Comparison of ENCODE assay signal across 28 cellular contexts in genomic region chr5:68444833-68445232, GRCh38.
DNase-seq lines count a peak whose midpoint lies in the region; ATAC-seq, FAIRE-seq and TF ChIP-seq lines count a peak whose summit lies in the region.
"Had no signal": no experiment of that assay in that cellular context is flagged by ENCODE, and none has a peak within 500 bp of the region (broad histone marks: within the 10 kb centered on the region; RNA-seq: fewer than 3 reads in every experiment).

No MANE protein-coding gene starts in this region.

- H3K79me1 ChIP-seq in mesenchymal stem cell (replicated peaks; ENCODE audit: low read length, poor library complexity, severe bottlenecking): no peaks in the 10 kb centered on the region

- intact Hi-C loops in mucosa of descending colon (cut with DNase I, micrococcal nuclease) (no loop called here), esophagus muscularis mucosa (cut with DNase I) (no loop called here)

- H3K9me3 ChIP-seq in adipocyte (ENCODE audit: control insufficient read depth, low read length) (no peaks in the 10 kb centered on the region), mucosa of descending colon (no peaks in the 10 kb centered on the region), small intestine (ENCODE audit: control insufficient read depth, low read depth) (no peaks in the 10 kb centered on the region), mesenchymal stem cell (ENCODE audit: control insufficient read depth, low read length) (no peaks in the 10 kb centered on the region), esophagus muscularis mucosa (no peaks in the 10 kb centered on the region)
- H3K9me3 ChIP-seq: adrenal gland, BLaER1, gastroesophageal sphincter, psoas muscle, thoracic aorta, vagina had no signal

- H2AFZ ChIP-seq in mesenchymal stem cell (ENCODE audit: low read depth, low read length): no peak overlapping the region

- no peak for TF ChIP-seq EP300 in esophagus muscularis mucosa (IDR thresholded peaks at IDR 0.05)

- peak; percentile 13 for FAIRE-seq in GM12891 (lab: Jason Lieb, UNC)
- FAIRE-seq in small intestine (lab: Jason Lieb, UNC): no peak

- H2BK12ac ChIP-seq in mesenchymal stem cell (ENCODE audit: low read length in 2 of 2): no peak overlapping the region

- no peak overlapping the region for H2BK5ac ChIP-seq in mesenchymal stem cell (ENCODE audit: low read depth, low read length, poor library complexity, severe bottlenecking)

- no peak overlapping the region for H3K23ac ChIP-seq in mesenchymal stem cell (ENCODE audit: low read length in 2 of 2)

- H3K9ac ChIP-seq in adipocyte (ENCODE audit: low read length) (peak overlapping the region; percentile 62), mesenchymal stem cell (ENCODE audit: low read length) (no peak overlapping the region)
- H3K9ac ChIP-seq: BLaER1 had no signal

- H3K27ac ChIP-seq in small intestine (ENCODE audit: low read depth in 1 of 2, low read length in 1 of 2): no peak overlapping the region
- H3K27ac ChIP-seq in mesenchymal stem cell (ENCODE audit: low read length, poor library complexity, severe bottlenecking): no peak overlapping the region
- H3K27ac ChIP-seq in esophagus muscularis mucosa (replicated peaks in 1 of 4): no peak overlapping the region
- H3K27ac ChIP-seq: adrenal gland, BLaER1, gastroesophageal sphincter, thoracic aorta, vagina had no signal

- no peak overlapping the region for H2BK120ac ChIP-seq in mesenchymal stem cell (ENCODE audit: low read depth, low read length)

- no peak overlapping the region for H3K4me2 ChIP-seq in mesenchymal stem cell (ENCODE audit: low read length, poor library complexity, severe bottlenecking)
- H3K4me2 ChIP-seq: BLaER1 had no signal

- H3K4ac ChIP-seq in mesenchymal stem cell (ENCODE audit: low read depth in 1 of 2, low read length in 2 of 2): peak overlapping the region in 1 of 2 experiments; percentile 47

- ATAC-seq in mucosa of descending colon: peak; percentile 51
- ATAC-seq: gastroesophageal sphincter, Panc1, psoas muscle had no signal

- H3K4me3 ChIP-seq in adipocyte (ENCODE audit: low read length) (peak overlapping the region; percentile 66), mucosa of descending colon (no peak overlapping the region), small intestine (ENCODE audit: low read depth in 1 of 2, low read length in 2 of 2) (no peak overlapping the region), mesenchymal stem cell (ENCODE audit: insufficient read depth in 1 of 2, low read depth in 1 of 2, low read length in 2 of 2) (peak overlapping the region in 1 of 2 experiments; percentile 22), esophagus muscularis mucosa (no peak overlapping the region)
- H3K4me3 ChIP-seq: adrenal gland, BLaER1, gastroesophageal sphincter, psoas muscle, thoracic aorta, vagina had no signal

- no peak overlapping the region for H2AK5ac ChIP-seq in mesenchymal stem cell (ENCODE audit: low read length, severe bottlenecking)

- H3K4me1 ChIP-seq in adipocyte (ENCODE audit: control insufficient read depth, insufficient read depth, low read length): peaks cover 66% of the 10 kb centered on the region
- no peaks in the 10 kb centered on the region for H3K4me1 ChIP-seq in mucosa of descending colon (ENCODE audit: low read depth)
- H3K4me1 ChIP-seq in small intestine (ENCODE audit: control insufficient read depth in 2 of 2, insufficient read depth in 1 of 2, low read depth in 1 of 2, low read length in 1 of 2): no peaks in the 10 kb centered on the region
- H3K4me1 ChIP-seq in mesenchymal stem cell (ENCODE audit: control insufficient read depth, insufficient read depth, low read depth, low read length): no peaks in the 10 kb centered on the region
- peaks cover 5 to 35% (median 13%) of the 10 kb centered on the region in 4 donors for H3K4me1 ChIP-seq in esophagus muscularis mucosa
- H3K4me1 ChIP-seq: BLaER1 had no signal

- H4K8ac ChIP-seq in mesenchymal stem cell (ENCODE audit: low read length): no peak overlapping the region

- TF ChIP-seq POLR2A in GM12891 (IDR thresholded peaks at IDR 0.05; ENCODE audit: low read depth, low read length) (no peak), esophagus muscularis mucosa (IDR thresholded peaks at IDR 0.05; ENCODE audit: low read depth) (no peak)

- WGBS in small intestine, 3 donors: 27 to 56% (median 46%) methylated on average over 5 of the region's 5 CpGs
- 97% methylated on average over 3 of the region's 5 CpGs for WGBS in mesenchymal stem cell
- WGBS in esophagus muscularis mucosa: 91% methylated on average over 5 of the region's 5 CpGs

- H3K18ac ChIP-seq in mesenchymal stem cell (ENCODE audit: low read depth in 1 of 2, low read length in 2 of 2): peak overlapping the region in 1 of 2 experiments; percentile 22

- no peak overlapping the region for H3K14ac ChIP-seq in mesenchymal stem cell (ENCODE audit: low read length in 2 of 2)

- no peak for TF ChIP-seq CTCF in mucosa of descending colon (IDR thresholded peaks at IDR 0.05)
- no peak for TF ChIP-seq CTCF in esophagus muscularis mucosa (IDR thresholded peaks at IDR 0.05)

- no peak overlapping the region for H4K91ac ChIP-seq in mesenchymal stem cell (ENCODE audit: low read length)

- DNase-seq in GM12891 (ENCODE audit: insufficient read length, low spot score): no peak
- no peak for DNase-seq in adipocyte (ENCODE audit: low read depth)
- DNase-seq in mucosa of descending colon: no peak
- peak; percentile 23 for DNase-seq in small intestine
- no peak for DNase-seq in NCI-H446 (lab: John Stamatoyannopoulos, UW)
- DNase-seq in mesenchymal stem cell: no peak
- no peak for DNase-seq in esophagus muscularis mucosa (ENCODE audit: extremely low spot score)
- DNase-seq: activated CD4-positive, alpha-beta memory T cell treated with anti-CD3 and anti-CD28 coated beads for 36 hours; activated CD4-positive, alpha-beta T cell treated with anti-CD3 and anti-CD28 coated beads for 1 hour; activated naive CD4-positive, alpha-beta T cell treated with anti-CD3 and anti-CD28 coated beads for 36 hours; adrenal gland; endodermal cell; HCEC 1CT; hypothalamus; immature natural killer cell; Karpas-422; MV-4-11; NCI-H146; NCI-H446 treated with DMSO at 0.1 percent for 48 hours; NCI-H774; psoas muscle; SHP77 treated with DMSO at 0.1 percent for 48 hours; stimulated activated naive CD4-positive, alpha-beta T cell treated with Interleukin-2 at 50 U/mL for 16 hours had no signal

- H3K36me3 ChIP-seq in adipocyte (ENCODE audit: control insufficient read depth, insufficient read depth, low read length, severe bottlenecking) (no peaks in the 10 kb centered on the region), mucosa of descending colon (ENCODE audit: low read depth) (no peaks in the 10 kb centered on the region), small intestine (ENCODE audit: control insufficient read depth in 2 of 2, insufficient read depth in 2 of 2, low read length in 2 of 2) (no peaks in the 10 kb centered on the region), mesenchymal stem cell (ENCODE audit: control insufficient read depth in 1 of 2, insufficient read depth in 2 of 2, low read depth in 1 of 2, low read length in 2 of 2) (no peaks in the 10 kb centered on the region), esophagus muscularis mucosa (no peaks in the 10 kb centered on the region)
- H3K36me3 ChIP-seq: adrenal gland, BLaER1, gastroesophageal sphincter, thoracic aorta, vagina had no signal

- H3K27me3 ChIP-seq in adipocyte (replicated peaks; ENCODE audit: control insufficient read depth, insufficient read depth, low read length) (no peaks in the 10 kb centered on the region), small intestine (ENCODE audit: control insufficient read depth in 2 of 2, insufficient read depth in 2 of 2, low read length in 2 of 2) (no peaks in the 10 kb centered on the region), mesenchymal stem cell (ENCODE audit: control insufficient read depth in 1 of 2, insufficient read depth in 1 of 2, low read length in 2 of 2) (no peaks in the 10 kb centered on the region), esophagus muscularis mucosa (no peaks in the 10 kb centered on the region)
- H3K27me3 ChIP-seq: adrenal gland, BLaER1, gastroesophageal sphincter, vagina had no signal

- H2BK15ac ChIP-seq in mesenchymal stem cell (ENCODE audit: low read depth, poor library complexity, severe bottlenecking): no peak overlapping the region

TF ChIP-seq in GM12891, 5 proteins besides CTCF, POLR2A, EP300 and RAD21:
- TF ChIP-seq TAF1 (IDR thresholded peaks at IDR 0.05; ENCODE audit: low read depth, low read length) (no peak), PAX5 (IDR thresholded peaks at IDR 0.05; ENCODE audit: insufficient read depth, low read length, severe bottlenecking) (no peak), POLR2AphosphoS5 (IDR thresholded peaks at IDR 0.05; ENCODE audit: low read depth, low read length) (no peak), POU2F2 (IDR thresholded peaks at IDR 0.05; ENCODE audit: low read depth, low read length) (no peak), SPI1 (IDR thresholded peaks at IDR 0.05; ENCODE audit: low read depth, low read length) (no peak)
